2 cellular contexts compared by ENCODE assay signal in genomic region chr11:106971864-106972263, GRCh38.
TF ChIP-seq lines count a peak whose summit lies in the region.

No MANE protein-coding gene starts in this region.

TF ChIP-seq in A549, 52 proteins besides CTCF, POLR2A, EP300 and RAD21:
- no peak for TF ChIP-seq MAZ (IDR thresholded peaks at IDR 0.05; ENCODE audit: borderline replicate concordance, low read depth, low read length)
- peak; percentile 68 for TF ChIP-seq MAFK (IDR thresholded peaks at IDR 0.05; ENCODE audit: partially characterized antibody)
TF ChIP-seq in A549: peak in this region for 1.

TF ChIP-seq in H1, 55 proteins besides CTCF, POLR2A, EP300 and RAD21:
- TF ChIP-seq KDM5A (IDR thresholded peaks at IDR 0.05; ENCODE audit: low read length) (no peak), KDM4A (IDR thresholded peaks at IDR 0.05; ENCODE audit: low read depth, low read length, severe bottlenecking) (no peak), ASH2L (IDR thresholded peaks at IDR 0.05; ENCODE audit: low read length) (no peak), RXRA (IDR thresholded peaks at IDR 0.05; ENCODE audit: insufficient read depth, low read depth, low read length) (no peak), CREB1 (IDR thresholded peaks at IDR 0.05) (no peak), NANOG (IDR thresholded peaks at IDR 0.05; ENCODE audit: insufficient read depth, low read depth, low read length, poor library complexity, severe bottlenecking) (no peak), MAX (IDR thresholded peaks at IDR 0.05) (no peak), HDAC6 (IDR thresholded peaks at IDR 0.05; ENCODE audit: low read depth, low read length) (no peak), FOSL1 (IDR thresholded peaks at IDR 0.05; ENCODE audit: insufficient read depth, low read depth, low read length) (no peak), GTF2F1 (IDR thresholded peaks at IDR 0.05; ENCODE audit: borderline replicate concordance, low read depth, low read length) (no peak), SP1 (IDR thresholded peaks at IDR 0.05; ENCODE audit: low read depth, low read length) (no peak), PHF8 (conservative IDR thresholded peaks at IDR 0.05; ENCODE audit: low read depth, low read length) (no peak), MAFK (IDR thresholded peaks at IDR 0.05; ENCODE audit: low read depth, low read length) (no peak), JUND (IDR thresholded peaks at IDR 0.05; ENCODE audit: low read length) (no peak), BCL11A (IDR thresholded peaks at IDR 0.05; ENCODE audit: low read depth in 2 of 2, low read length in 2 of 2) (no peak), BACH1 (IDR thresholded peaks at IDR 0.05; ENCODE audit: low read length) (no peak), SIRT6 (IDR thresholded peaks at IDR 0.05; ENCODE audit: low read length) (no peak), POLR2AphosphoS5 (IDR thresholded peaks at IDR 0.05; ENCODE audit: low read depth, low read length) (no peak), TAF1 (IDR thresholded peaks at IDR 0.05; ENCODE audit: low read depth, low read length) (no peak), POU5F1 (IDR thresholded peaks at IDR 0.05; ENCODE audit: low read depth, low read length) (no peak)
